In the genomic region with DNA sequence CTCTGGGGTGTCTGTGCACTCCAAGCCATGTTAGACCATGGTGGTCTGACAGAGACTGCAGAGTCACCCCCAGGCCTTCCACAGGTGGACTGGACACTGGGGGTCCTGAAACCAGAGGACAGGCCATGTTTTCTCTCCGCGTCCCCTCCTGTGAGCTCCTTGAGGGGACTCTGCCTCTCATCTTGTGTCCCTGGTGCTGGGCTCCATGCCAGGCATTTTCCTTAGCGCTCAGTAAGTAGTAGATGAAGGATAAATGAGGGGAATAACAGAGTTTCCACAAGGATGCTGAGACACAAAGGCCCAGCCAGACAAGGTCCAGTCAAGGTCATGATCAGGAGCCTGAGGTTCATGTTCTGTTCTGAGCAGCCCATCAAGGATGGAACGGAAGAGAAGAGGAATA, we compare ENCODE assay signal across 33 cellular contexts. TPM values are rescaled to one million over a fixed set of nuclear protein-coding genes. Genes with fewer than 3 reads are reported as not detected.
"Had no signal": no experiment of that assay in that cellular context is flagged by ENCODE, and none has a peak within 500 bp of the region (broad histone marks: within the 10 kb centered on the region; RNA-seq: fewer than 3 reads in every experiment).

No MANE protein-coding gene starts in this region.

- H3K27me3 Mint-ChIP-seq: activated CD4-positive, alpha-beta memory T cell treated with anti-CD3 and anti-CD28 coated beads for 36 hours; activated CD8-positive, alpha-beta T cell treated with anti-CD3 and anti-CD28 coated beads for 36 hours; activated naive CD4-positive, alpha-beta T cell treated with anti-CD3 and anti-CD28 coated beads, Interleukin-2, amount 50 U/mL, for 24 hours; activated naive CD8-positive, alpha-beta T cell treated with anti-CD3 and anti-CD28 coated beads, Interleukin-2, amount 50 U/mL, for 24 hours; activated T-cell treated with anti-CD3 and anti-CD28 coated beads, Interleukin-2, amount 50 U/mL, for 24 hours had no signal

- DNase-seq: activated B cell treated with CpG ODN at 0.5 μM for 24 hours; activated CD4-positive, alpha-beta memory T cell treated with anti-CD3 and anti-CD28 coated beads for 36 hours; activated CD4-positive, alpha-beta T cell treated with anti-CD3 and anti-CD28 coated beads for 48 hours; activated CD4-positive, alpha-beta T cell treated with anti-CD3 and anti-CD28 coated beads, Interleukin-2, amount 50 U/mL, for 1 hour; activated CD4-positive, alpha-beta T cell treated with anti-CD3 and anti-CD28 coated beads, Interleukin-2, amount 50 U/mL, for 4 hours; activated CD4-positive, CD25-positive, alpha-beta regulatory T cell treated with anti-CD3 and anti-CD28 coated beads, Interleukin-2, amount 50 U/mL, for 72 hours; activated CD8-positive, alpha-beta memory T cell treated with anti-CD3 and anti-CD28 coated beads, Interleukin-2, amount 50 U/mL, for 4 hours; activated CD8-positive, alpha-beta T cell treated with anti-CD3 and anti-CD28 coated beads for 36 hours; activated effector memory CD4-positive, alpha-beta T cell treated with Interleukin-2 at 50 U/mL for 16 hours; activated gamma-delta T cell; activated naive CD4-positive, alpha-beta T cell treated with anti-CD3 and anti-CD28 coated beads, Interleukin-2, amount 10 ng/mL, durations not matched to agents 7 days and 5 days; activated naive CD4-positive, alpha-beta T cell treated with Interleukin-2 at 50 U/mL for 16 hours; activated naive CD8-positive, alpha-beta T cell treated with anti-CD3 and anti-CD28 coated beads, Interleukin-2, amount 10 ng/mL, durations not matched to agents 7 days and 5 days; activated naive CD8-positive, alpha-beta T cell treated with anti-CD3 and anti-CD28 coated beads, Interleukin-2, amount 50 U/mL, for 24 hours; activated T-cell treated with anti-CD3 and anti-CD28 coated beads, Interleukin-2, amount 50 U/mL, for 24 hours; activated T-cell treated with anti-CD3 and anti-CD28 coated beads, Interleukin-2, amount 50 U/mL, for 48 hours; amygdala; anterior cingulate cortex; caudate nucleus; cerebellar nuclear complex; T-cell; T-helper 2 cell; T-helper 9 cell had no signal

- ATAC-seq: activated CD8-positive, alpha-beta T cell treated with anti-CD3 and anti-CD28 coated beads for 36 hours; T-cell had no signal

- H3K4me3 Mint-ChIP-seq: activated B cell treated with CpG ODN at 0.5 μM for 24 hours; activated CD4-positive, alpha-beta memory T cell treated with anti-CD3 and anti-CD28 coated beads for 36 hours; activated CD8-positive, alpha-beta T cell treated with anti-CD3 and anti-CD28 coated beads for 36 hours; activated naive CD4-positive, alpha-beta T cell treated with anti-CD3 and anti-CD28 coated beads, Interleukin-2, amount 10 ng/mL, durations not matched to agents 7 days and 5 days; activated naive CD4-positive, alpha-beta T cell treated with anti-CD3 and anti-CD28 coated beads, Interleukin-2, amount 50 U/mL, for 24 hours; activated naive CD8-positive, alpha-beta T cell; activated naive CD8-positive, alpha-beta T cell treated with anti-CD3 and anti-CD28 coated beads, Interleukin-2, amount 10 ng/mL, durations not matched to agents 7 days and 5 days; activated naive CD8-positive, alpha-beta T cell treated with anti-CD3 and anti-CD28 coated beads, Interleukin-2, amount 50 U/mL, for 24 hours; activated T-cell treated with anti-CD3 and anti-CD28 coated beads, Interleukin-2, amount 50 U/mL, for 24 hours; brain; central memory CD8-positive, alpha-beta T cell; T-cell; T-helper 1 cell treated with Interleukin-12 subunit alpha and Interleukin-12 subunit beta and Interleukin-4 antibody, amounts not matched to agents 30 μg/mL and 1 μg/mL, for 36 hours; T-helper 2 cell treated with Interferon-gamma antibody and Interleukin-4, amounts not matched to agents 5 μg/mL and 100 μg/mL, for 36 hours had no signal

- H3K9me3 Mint-ChIP-seq: activated B cell treated with CpG ODN at 0.5 μM for 24 hours; activated CD4-positive, alpha-beta memory T cell treated with anti-CD3 and anti-CD28 coated beads for 36 hours; activated CD8-positive, alpha-beta T cell treated with anti-CD3 and anti-CD28 coated beads for 36 hours; activated naive CD4-positive, alpha-beta T cell treated with anti-CD3 and anti-CD28 coated beads, Interleukin-2, amount 10 ng/mL, durations not matched to agents 7 days and 5 days; activated naive CD4-positive, alpha-beta T cell treated with anti-CD3 and anti-CD28 coated beads, Interleukin-2, amount 50 U/mL, for 24 hours; activated naive CD8-positive, alpha-beta T cell treated with anti-CD3 and anti-CD28 coated beads, Interleukin-2, amount 10 ng/mL, durations not matched to agents 7 days and 5 days; activated naive CD8-positive, alpha-beta T cell treated with anti-CD3 and anti-CD28 coated beads, Interleukin-2, amount 50 U/mL, for 24 hours; activated T-cell treated with anti-CD3 and anti-CD28 coated beads, Interleukin-2, amount 50 U/mL, for 24 hours; activated T-helper 2 cell treated with anti-CD3 and anti-CD28 coated beads, Interferon-gamma antibody, Interleukin-2, Interleukin-4, amounts not matched to agents 10 μg/mL and 5 μg/mL and 100 μg/mL, durations not matched to agents 14 hours and 24 hours and 36 hours; central memory CD8-positive, alpha-beta T cell; T-cell; T-helper 1 cell treated with Interleukin-12 subunit alpha and Interleukin-12 subunit beta and Interleukin-4 antibody, amounts not matched to agents 30 μg/mL and 1 μg/mL, for 36 hours; T-helper 2 cell treated with Interferon-gamma antibody and Interleukin-4, amounts not matched to agents 5 μg/mL and 100 μg/mL, for 36 hours had no signal

- H3K36me3 Mint-ChIP-seq: activated CD4-positive, alpha-beta memory T cell treated with anti-CD3 and anti-CD28 coated beads for 36 hours; activated naive CD4-positive, alpha-beta T cell treated with anti-CD3 and anti-CD28 coated beads, Interleukin-2, amount 10 ng/mL, durations not matched to agents 7 days and 5 days; activated naive CD4-positive, alpha-beta T cell treated with anti-CD3 and anti-CD28 coated beads, Interleukin-2, amount 50 U/mL, for 24 hours; activated naive CD8-positive, alpha-beta T cell; activated naive CD8-positive, alpha-beta T cell treated with anti-CD3 and anti-CD28 coated beads, Interleukin-2, amount 10 ng/mL, durations not matched to agents 7 days and 5 days; brain; T-cell had no signal

- H3K27ac Mint-ChIP-seq: activated B cell treated with CpG ODN at 0.5 μM for 24 hours; activated CD4-positive, alpha-beta memory T cell treated with anti-CD3 and anti-CD28 coated beads for 36 hours; activated CD8-positive, alpha-beta T cell treated with anti-CD3 and anti-CD28 coated beads for 36 hours; activated naive CD4-positive, alpha-beta T cell treated with anti-CD3 and anti-CD28 coated beads, Interleukin-2, amount 10 ng/mL, durations not matched to agents 7 days and 5 days; activated naive CD4-positive, alpha-beta T cell treated with anti-CD3 and anti-CD28 coated beads, Interleukin-2, amount 50 U/mL, for 24 hours; activated naive CD8-positive, alpha-beta T cell; activated naive CD8-positive, alpha-beta T cell treated with anti-CD3 and anti-CD28 coated beads, Interleukin-2, amount 10 ng/mL, durations not matched to agents 7 days and 5 days; activated naive CD8-positive, alpha-beta T cell treated with anti-CD3 and anti-CD28 coated beads, Interleukin-2, amount 50 U/mL, for 24 hours; activated T-cell treated with anti-CD3 and anti-CD28 coated beads, Interleukin-2, amount 50 U/mL, for 24 hours; activated T-helper 2 cell treated with anti-CD3 and anti-CD28 coated beads, Interferon-gamma antibody, Interleukin-2, Interleukin-4, amounts not matched to agents 10 μg/mL and 5 μg/mL and 100 μg/mL, durations not matched to agents 14 hours and 24 hours and 36 hours; brain; T-cell; T-helper 1 cell treated with Interleukin-12 subunit alpha and Interleukin-12 subunit beta and Interleukin-4 antibody, amounts not matched to agents 30 μg/mL and 1 μg/mL, for 36 hours; T-helper 2 cell treated with Interferon-gamma antibody and Interleukin-4, amounts not matched to agents 5 μg/mL and 100 μg/mL, for 36 hours had no signal

- H3K4me1 Mint-ChIP-seq: activated B cell treated with CpG ODN at 0.5 μM for 24 hours; activated naive CD4-positive, alpha-beta T cell treated with anti-CD3 and anti-CD28 coated beads, Interleukin-2, amount 10 ng/mL, durations not matched to agents 7 days and 5 days; activated naive CD4-positive, alpha-beta T cell treated with anti-CD3 and anti-CD28 coated beads, Interleukin-2, amount 50 U/mL, for 24 hours; activated naive CD8-positive, alpha-beta T cell treated with anti-CD3 and anti-CD28 coated beads, Interleukin-2, amount 10 ng/mL, durations not matched to agents 7 days and 5 days; activated naive CD8-positive, alpha-beta T cell treated with anti-CD3 and anti-CD28 coated beads, Interleukin-2, amount 50 U/mL, for 24 hours; brain; central memory CD8-positive, alpha-beta T cell; T-cell had no signal

RNA-seq across cellular contexts. Expression of a gene that starts 57.4 kb away (rescaled TPM):
- total RNA-seq: activated B cell treated with CpG ODN at 0.5 μM for 24 hours; activated CD4-positive, alpha-beta memory T cell treated with anti-CD3 and anti-CD28 coated beads for 36 hours; activated CD8-positive, alpha-beta memory T cell treated with anti-CD3 and anti-CD28 coated beads for 36 hours; activated CD8-positive, alpha-beta T cell treated with anti-CD3 and anti-CD28 coated beads for 36 hours; activated naive CD8-positive, alpha-beta T cell treated with anti-CD3 and anti-CD28 coated beads, Interleukin-2, amount 10 ng/mL, durations not matched to agents 7 days and 5 days; activated T-helper 2 cell treated with anti-CD3 and anti-CD28 coated beads, Interferon-gamma antibody, Interleukin-2, Interleukin-4, amounts not matched to agents 10 μg/mL and 5 μg/mL and 100 μg/mL, durations not matched to agents 14 hours and 24 hours and 36 hours; ascending aorta; bronchial epithelial cell had no signal
